In the genomic region with DNA sequence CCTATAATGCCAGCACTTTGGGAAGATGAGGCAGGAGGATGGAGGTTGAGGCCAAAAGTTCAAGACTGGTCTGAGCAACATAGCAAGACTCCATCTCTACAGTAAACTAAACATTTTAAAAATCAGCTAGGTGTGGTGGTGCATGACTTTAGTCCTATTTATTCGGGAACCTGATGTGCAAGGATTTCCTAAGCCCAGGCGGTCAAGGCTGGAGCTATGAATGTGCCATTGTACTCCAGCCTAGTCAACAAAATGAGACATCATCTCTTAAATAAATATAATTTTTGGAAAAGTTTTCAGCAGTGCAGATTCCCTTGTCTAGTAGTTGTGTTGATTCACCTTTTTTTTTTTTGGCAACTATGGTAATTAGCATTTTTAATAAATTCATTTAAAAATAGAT, we compare ENCODE assay signal across 34 cellular contexts.
"Had no signal": no experiment of that assay in that cellular context is flagged by ENCODE, and none has a peak within 500 bp of the region (broad histone marks: within the 10 kb centered on the region; RNA-seq: fewer than 3 reads in every experiment).

No MANE protein-coding gene starts in this region.

- H3K4me3 ChIP-seq: MG63 had no signal

- H3K36me3 ChIP-seq: MG63 had no signal

- DNase-seq: Karpas-422, Kasumi-1, MG63, MM.1S, MV-4-11, NCI-H1048, NCI-H1092, NCI-H1092 treated with DMSO at 0.1 percent for 48 hours, NCI-H1105, NCI-H1105 treated with DMSO at 0.1 percent for 48 hours, NCI-H1417, NCI-H1417 treated with DMSO at 0.1 percent for 48 hours, NCI-H1436, NCI-H1436 treated with DMSO at 0.1 percent for 48 hours, NCI-H146, NCI-H1694, NCI-H1694 treated with DMSO at 0.1 percent for 48 hours, NCI-H187, NCI-H187 treated with DMSO at 0.1 percent for 48 hours, NCI-H1930, NCI-H2029, NCI-H2029 treated with DMSO at 0.1 percent for 48 hours, NCI-H2081, NCI-H2081 treated with DMSO at 0.1 percent for 48 hours, NCI-H2107, NCI-H2171, NCI-H2171 treated with DMSO at 0.1 percent for 48 hours, NCI-H2227 treated with DMSO at 0.1 percent for 48 hours, NCI-H226, NCI-H345, NCI-H446, NCI-H446 treated with DMSO at 0.1 percent for 48 hours, NCI-H510A, NCI-H510A treated with DMSO at 0.1 percent for 48 hours had no signal

- H3K9me3 ChIP-seq: MG63 had no signal

- H3K27me3 ChIP-seq: MG63 had no signal
